28 cellular contexts compared by ENCODE assay signal in genomic region chr1:77744576-77744975, GRCh38. TPM values are rescaled to one million over a fixed set of nuclear protein-coding genes. Genes with fewer than 3 reads are reported as not detected.
DNase-seq lines count a peak whose midpoint lies in the region; ATAC-seq and FAIRE-seq lines count a peak whose summit lies in the region.
"Had no signal": no experiment of that assay in that cellular context is flagged by ENCODE, and none has a peak within 500 bp of the region (broad histone marks: within the 10 kb centered on the region; RNA-seq: fewer than 3 reads in every experiment).

No MANE protein-coding gene starts in this region.

- H2AK5ac ChIP-seq in mesenchymal stem cell (ENCODE audit: low read length, severe bottlenecking), result no peak overlapping the region

- H3K4ac ChIP-seq in mesenchymal stem cell (ENCODE audit: low read depth in 1 of 2, low read length in 2 of 2), result no peak overlapping the region

- H2BK5ac ChIP-seq in mesenchymal stem cell (ENCODE audit: low read depth, low read length, poor library complexity, severe bottlenecking), result no peak overlapping the region

- no peak overlapping the region for H2AFZ ChIP-seq in Karpas-422 (ENCODE audit: low read length)
- no peak overlapping the region for H2AFZ ChIP-seq in mesenchymal stem cell (ENCODE audit: low read depth, low read length)

- H3K27me3 ChIP-seq in Karpas-422 (ENCODE audit: low read length) (no peaks in the 10 kb centered on the region), mesenchymal stem cell (ENCODE audit: control insufficient read depth in 1 of 2, insufficient read depth in 1 of 2, low read length in 2 of 2) (no peaks in the 10 kb centered on the region)
- H3K27me3 ChIP-seq: adrenal gland, brain microvascular endothelial cell, MG63, vagina had no signal

- no peak overlapping the region for H3K14ac ChIP-seq in mesenchymal stem cell (ENCODE audit: low read length in 2 of 2)

- no peak overlapping the region for H4K91ac ChIP-seq in mesenchymal stem cell (ENCODE audit: low read length)

- no peak overlapping the region for H2BK12ac ChIP-seq in mesenchymal stem cell (ENCODE audit: low read length in 2 of 2)

- peaks cover 30% of the 10 kb centered on the region for H4K20me1 ChIP-seq in Karpas-422 (ENCODE audit: insufficient read depth, low read depth, low read length)

- no peak overlapping the region for H3K27ac ChIP-seq in Karpas-422 (ENCODE audit: low read length)
- H3K27ac ChIP-seq in mesenchymal stem cell (ENCODE audit: low read length, poor library complexity, severe bottlenecking), result no peak overlapping the region
- H3K27ac ChIP-seq: 22Rv1, adrenal gland, brain microvascular endothelial cell, SK-N-MC, thoracic aorta, vagina had no signal

- H3K4me1 Mint-ChIP-seq in activated T-cell treated with anti-CD3 and anti-CD28 coated beads, Interleukin-2, amount 50 U/mL, for 24 hours (ENCODE audit: low read depth), result peaks cover 53% of the 10 kb centered on the region
- H3K4me1 Mint-ChIP-seq in central memory CD8-positive, alpha-beta T cell, result peaks cover 56% of the 10 kb centered on the region
- H3K4me1 Mint-ChIP-seq: H9 had no signal

- H3K4me3 Mint-ChIP-seq in activated T-cell treated with anti-CD3 and anti-CD28 coated beads, Interleukin-2, amount 50 U/mL, for 24 hours, result no peak overlapping the region
- H3K4me3 Mint-ChIP-seq in central memory CD8-positive, alpha-beta T cell, result no peak overlapping the region
- H3K4me3 Mint-ChIP-seq: activated CD8-positive, alpha-beta T cell treated with anti-CD3 and anti-CD28 coated beads, Interleukin-2, amount 10 ng/mL, durations not matched to agents 7 days and 5 days; CD14-positive monocyte; H9 had no signal

- H4K8ac ChIP-seq in mesenchymal stem cell (ENCODE audit: low read length), result peak overlapping the region; percentile 21

- no peak for ATAC-seq in central memory CD8-positive, alpha-beta T cell (replicated peaks; ENCODE audit: extremely low read depth, poor library complexity, severe bottlenecking)
- no peak for ATAC-seq in GM18870 (IDR thresholded peaks at IDR 0.05; ENCODE audit: unreplicated experiment)
- ATAC-seq: activated CD8-positive, alpha-beta T cell treated with anti-CD3 and anti-CD28 coated beads, Interleukin-2, amount 10 ng/mL, durations not matched to agents 7 days and 5 days had no signal

- peaks cover 46% of the 10 kb centered on the region for H3K79me2 ChIP-seq in Karpas-422 (ENCODE audit: low read length)

- peak overlapping the region; percentile 61 for H3K27ac Mint-ChIP-seq in activated T-cell treated with anti-CD3 and anti-CD28 coated beads, Interleukin-2, amount 50 U/mL, for 24 hours
- H3K27ac Mint-ChIP-seq in central memory CD8-positive, alpha-beta T cell (ENCODE audit: low read depth), result peak overlapping the region; percentile 19
- H3K27ac Mint-ChIP-seq: activated CD8-positive, alpha-beta T cell treated with anti-CD3 and anti-CD28 coated beads, Interleukin-2, amount 10 ng/mL, durations not matched to agents 7 days and 5 days had no signal

- H3K9ac ChIP-seq in Karpas-422 (ENCODE audit: low read length) (no peak overlapping the region), mesenchymal stem cell (ENCODE audit: low read length) (no peak overlapping the region)

- 94% methylated on average over 7 of the region's 7 CpGs for WGBS in mesenchymal stem cell

- no peak overlapping the region for H3K18ac ChIP-seq in mesenchymal stem cell (ENCODE audit: low read depth in 1 of 2, low read length in 2 of 2)

- no peak for DNase-seq in activated T-cell treated with anti-CD3 and anti-CD28 coated beads, Interleukin-2, amount 50 U/mL, for 24 hours
- no peak for DNase-seq in activated T-cell treated with anti-CD3 and anti-CD28 coated beads, Interleukin-2, amount 50 U/mL, for 48 hours
- DNase-seq in Karpas-422 (peak; percentile 5), mesenchymal stem cell (no peak), NCI-H1436 treated with DMSO at 0.1 percent for 48 hours (lab: John Stamatoyannopoulos, UW) (no peak), GM19239 (ENCODE audit: insufficient read length, low spot score) (no peak)
- DNase-seq in central memory CD8-positive, alpha-beta T cell (ENCODE audit: low spot score in 2 of 2), result no peak
- DNase-seq: activated CD8-positive, alpha-beta T cell treated with anti-CD3 and anti-CD28 coated beads, Interleukin-2, amount 10 ng/mL, durations not matched to agents 7 days and 5 days; activated naive CD4-positive, alpha-beta T cell; activated T-cell treated with anti-CD3 and anti-CD28 coated beads for 4 hours; adrenal gland; brain microvascular endothelial cell; H9; IMR-90; MG63; NCI-H1105 treated with DMSO at 0.1 percent for 48 hours; NCI-H2029 treated with DMSO at 0.1 percent for 48 hours; NCI-H226; RPMI8226; stimulated activated naive CD4-positive, alpha-beta T cell; T-helper 2 cell had no signal

- no peak overlapping the region for H3K4me3 ChIP-seq in Karpas-422 (ENCODE audit: low read length)
- H3K4me3 ChIP-seq in mesenchymal stem cell (ENCODE audit: insufficient read depth in 1 of 2, low read depth in 1 of 2, low read length in 2 of 2), result no peak overlapping the region
- H3K4me3 ChIP-seq: adrenal gland, MG63, prostate gland, SK-N-MC, thoracic aorta, vagina had no signal

- H2BK120ac ChIP-seq in mesenchymal stem cell (ENCODE audit: low read depth, low read length), result no peak overlapping the region

- H3K36me3 Mint-ChIP-seq in activated T-cell treated with anti-CD3 and anti-CD28 coated beads, Interleukin-2, amount 50 U/mL, for 24 hours (ENCODE audit: low read depth), result peaks cover 28% of the 10 kb centered on the region
- H3K36me3 Mint-ChIP-seq in central memory CD8-positive, alpha-beta T cell (ENCODE audit: insufficient read depth), result peaks cover 18% of the 10 kb centered on the region

- H3K9me3 ChIP-seq in Karpas-422 (ENCODE audit: low read length) (no peaks in the 10 kb centered on the region), mesenchymal stem cell (ENCODE audit: control insufficient read depth, low read length) (no peaks in the 10 kb centered on the region)
- H3K9me3 ChIP-seq: adrenal gland, MG63, prostate gland, thoracic aorta, vagina had no signal

- H3K9me3 Mint-ChIP-seq in activated T-cell treated with anti-CD3 and anti-CD28 coated beads, Interleukin-2, amount 50 U/mL, for 24 hours, result no peaks in the 10 kb centered on the region
- H3K9me3 Mint-ChIP-seq in central memory CD8-positive, alpha-beta T cell, result no peaks in the 10 kb centered on the region
- H3K9me3 Mint-ChIP-seq: H9 had no signal

- no peak overlapping the region for H3K4me2 ChIP-seq in Karpas-422 (ENCODE audit: low read depth, low read length, poor library complexity, severe bottlenecking)
- H3K4me2 ChIP-seq in mesenchymal stem cell (ENCODE audit: low read length, poor library complexity, severe bottlenecking), result no peak overlapping the region

- no peak overlapping the region for H3K23ac ChIP-seq in mesenchymal stem cell (ENCODE audit: low read length in 2 of 2)

- H2BK15ac ChIP-seq in mesenchymal stem cell (ENCODE audit: low read depth, poor library complexity, severe bottlenecking), result no peak overlapping the region

- no peak for FAIRE-seq in GM19239 (lab: Jason Lieb, UNC)

- H3K9me2 ChIP-seq in Karpas-422 (replicated peaks; ENCODE audit: insufficient read depth, low read length), result no peaks in the 10 kb centered on the region

- H3K79me1 ChIP-seq in mesenchymal stem cell (replicated peaks; ENCODE audit: low read length, poor library complexity, severe bottlenecking), result peaks cover 7% of the 10 kb centered on the region

- H3K36me3 ChIP-seq in Karpas-422 (ENCODE audit: insufficient read depth, low read length) (no peaks in the 10 kb centered on the region), mesenchymal stem cell (ENCODE audit: control insufficient read depth in 1 of 2, insufficient read depth in 2 of 2, low read depth in 1 of 2, low read length in 2 of 2) (peaks cover 3 to 12% of the 10 kb centered on the region in 2 experiments)
- H3K36me3 ChIP-seq: brain microvascular endothelial cell, prostate gland had no signal

- H3K27me3 Mint-ChIP-seq in activated T-cell treated with anti-CD3 and anti-CD28 coated beads, Interleukin-2, amount 50 U/mL, for 24 hours, result no peaks in the 10 kb centered on the region
- no peaks in the 10 kb centered on the region for H3K27me3 Mint-ChIP-seq in central memory CD8-positive, alpha-beta T cell

- peaks cover 10% of the 10 kb centered on the region for H3K4me1 ChIP-seq in Karpas-422 (ENCODE audit: low read length)
- peaks cover 2% of the 10 kb centered on the region for H3K4me1 ChIP-seq in mesenchymal stem cell (ENCODE audit: control insufficient read depth, insufficient read depth, low read depth, low read length)

RNA-seq across cellular contexts. Expression of gene USP33, which starts 15.1 kb away (rescaled TPM):
- total RNA-seq in Karpas-422 (2014; rRNA removed; shearing (Covaris generic); ENCODE audit: low replicate concordance), result 30.1 and 31.0 TPM in 2 replicates
- polyA plus RNA-seq in mesenchymal stem cell (2013, experiment 1 of 2), result 35.1 TPM
- polyA plus RNA-seq in mesenchymal stem cell (2013, experiment 2 of 2), result 36.3 TPM

RNA-seq across cellular contexts. Expression of gene MIGA1, which starts 34.9 kb away (rescaled TPM):
- 3.3 and 7.5 TPM in 2 replicates for total RNA-seq in Karpas-422 (2014; rRNA removed; shearing (Covaris generic); ENCODE audit: low replicate concordance)
- polyA plus RNA-seq in mesenchymal stem cell (2013, experiment 1 of 2), result 8.0 TPM
- 8.1 TPM for polyA plus RNA-seq in mesenchymal stem cell (2013, experiment 2 of 2)
